Comparison of ENCODE assay signal across 1 cellular context in the genomic region with DNA sequence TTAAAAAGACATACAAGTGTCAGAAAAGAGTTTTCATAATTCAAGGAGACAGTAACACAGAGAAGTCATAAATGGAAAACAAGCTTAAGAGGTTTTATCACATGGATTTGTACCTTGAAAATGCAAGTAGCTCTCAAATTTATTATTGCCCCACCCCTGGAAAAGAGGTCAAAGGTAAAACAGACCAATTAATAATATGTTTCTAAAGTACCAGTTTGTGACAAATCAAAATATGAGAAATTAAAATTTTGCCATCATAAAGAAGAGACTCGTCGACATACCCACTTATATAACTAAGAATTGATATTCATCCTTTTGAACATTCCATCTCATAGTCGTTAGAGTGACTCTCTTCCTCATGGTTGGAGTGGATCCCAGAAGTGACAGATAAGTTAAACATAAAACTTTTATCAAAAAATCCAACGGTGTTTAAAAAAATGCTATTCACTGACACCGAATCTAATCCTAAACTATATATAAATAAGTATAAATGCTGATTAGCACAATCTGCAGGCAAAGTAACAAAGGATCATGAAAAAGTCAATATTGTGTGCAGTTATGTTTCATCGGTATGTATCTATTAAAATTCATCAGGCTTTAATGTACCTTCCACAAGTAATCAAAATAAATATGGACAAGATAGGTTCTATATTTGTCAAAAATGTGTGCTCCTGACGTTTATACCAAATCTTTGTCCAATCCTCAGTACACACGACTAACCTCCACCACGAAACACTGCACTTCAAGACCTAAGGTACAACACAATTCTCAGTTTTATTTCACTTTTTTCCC.
TF ChIP-seq lines count a peak whose summit lies in the region.

No MANE protein-coding gene starts in this region.

TF ChIP-seq in WTC11, 78 proteins besides CTCF, POLR2A, EP300 and RAD21 (continued from another document):
- TF ChIP-seq, protein P1, sequence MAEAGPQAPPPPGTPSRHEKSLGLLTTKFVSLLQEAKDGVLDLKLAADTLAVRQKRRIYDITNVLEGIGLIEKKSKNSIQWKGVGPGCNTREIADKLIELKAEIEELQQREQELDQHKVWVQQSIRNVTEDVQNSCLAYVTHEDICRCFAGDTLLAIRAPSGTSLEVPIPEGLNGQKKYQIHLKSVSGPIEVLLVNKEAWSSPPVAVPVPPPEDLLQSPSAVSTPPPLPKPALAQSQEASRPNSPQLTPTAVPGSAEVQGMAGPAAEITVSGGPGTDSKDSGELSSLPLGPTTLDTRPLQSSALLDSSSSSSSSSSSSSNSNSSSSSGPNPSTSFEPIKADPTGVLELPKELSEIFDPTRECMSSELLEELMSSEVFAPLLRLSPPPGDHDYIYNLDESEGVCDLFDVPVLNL (CRISPR knock-in tag; IDR thresholded peaks at IDR 0.05; ENCODE audit: borderline replicate concordance, low read depth): no peak
